ENCODE assay signal across 11 cellular contexts in genomic region chr2:43005211-43005974, GRCh38.
DNase-seq lines count a peak whose midpoint lies in the region; ATAC-seq and TF ChIP-seq lines count a peak whose summit lies in the region.
"Had no signal": no experiment of that assay in that cellular context is flagged by ENCODE, and none has a peak within 500 bp of the region (broad histone marks: within the 10 kb centered on the region; RNA-seq: fewer than 3 reads in every experiment).

No MANE protein-coding gene starts in this region.

- H3K9me3 Mint-ChIP-seq in mesothelial cell of epicardium: peaks cover 14% of the 10 kb centered on the region
- H3K9me3 Mint-ChIP-seq in effector memory CD8-positive, alpha-beta T cell: peaks cover 2 to 11% of the 10 kb centered on the region in 2 donors

- H3K27ac ChIP-seq in dorsolateral prefrontal cortex (peak overlapping the region; percentile 70 to 100 (median 93)), temporal lobe (ENCODE audit: low read depth, low read length) (peak overlapping the region; percentile 98)
- H3K27ac ChIP-seq: psoas muscle, uterus had no signal

- intact Hi-C loops in dorsolateral prefrontal cortex (cut with DNase I): no loop called here

- no peaks in the 10 kb centered on the region for H3K79me2 ChIP-seq in Loucy (ENCODE audit: insufficient read depth, low read length)

- no peaks in the 10 kb centered on the region for H3K27me3 Mint-ChIP-seq in mesothelial cell of epicardium (ENCODE audit: low read depth)
- peaks cover 0 to 32% of the 10 kb centered on the region in 2 donors for H3K27me3 Mint-ChIP-seq in effector memory CD8-positive, alpha-beta T cell

- no peak for TF ChIP-seq CTCF in Loucy (conservative IDR thresholded peaks at IDR 0.05; ENCODE audit: low read length)
- TF ChIP-seq CTCF in dorsolateral prefrontal cortex (IDR thresholded peaks at IDR 0.05 in 54 of 56, conservative IDR thresholded peaks at IDR 0.05 in 2 of 56; ENCODE audit: low read depth in 1 of 56, partially characterized antibody in 56 of 56): peak in 2 of 56 donors; percentile 22 to 24
- no peak for TF ChIP-seq CTCF in mesothelial cell of epicardium (IDR thresholded peaks at IDR 0.05; ENCODE audit: unreplicated experiment)

- no peaks in the 10 kb centered on the region for H4K20me1 ChIP-seq in Loucy (ENCODE audit: insufficient read depth, low read length, poor library complexity, severe bottlenecking)

- no peak for ATAC-seq in HG03175 (IDR thresholded peaks at IDR 0.05; ENCODE audit: unreplicated experiment)
- no peak for ATAC-seq in HG03520 (IDR thresholded peaks at IDR 0.05; ENCODE audit: unreplicated experiment)
- no peak for ATAC-seq in effector memory CD8-positive, alpha-beta T cell (replicated peaks)
- ATAC-seq: psoas muscle had no signal

- no peaks in the 10 kb centered on the region for H3K36me3 ChIP-seq in Loucy (ENCODE audit: insufficient read depth, low read length)
- H3K36me3 ChIP-seq: uterus had no signal

- H3F3A ChIP-seq in Loucy (ENCODE audit: low read depth): no peaks in the 10 kb centered on the region

- H3K4me3 ChIP-seq in Loucy (ENCODE audit: low read length, poor library complexity, severe bottlenecking): no peak overlapping the region
- H3K4me3 ChIP-seq in dorsolateral prefrontal cortex: peak overlapping the region in 5 of 59 donors; percentile 7 to 32 (median 15)
- H3K4me3 ChIP-seq: psoas muscle, uterus had no signal

- no peak overlapping the region for H3K4me3 Mint-ChIP-seq in mesothelial cell of epicardium
- H3K4me3 Mint-ChIP-seq in effector memory CD8-positive, alpha-beta T cell: no peak overlapping the region

- no peak overlapping the region for H2AFZ ChIP-seq in Loucy (ENCODE audit: low read length)

- peak overlapping the region; percentile 18 for H3K4me2 ChIP-seq in Loucy (ENCODE audit: low read depth, low read length, poor library complexity, severe bottlenecking)

- peaks cover 5% of the 10 kb centered on the region; the same call in 1 of the 2 replicates for H3K9me3 ChIP-seq in Loucy (ENCODE audit: insufficient read depth, low read depth, low read length)
- H3K9me3 ChIP-seq: psoas muscle, uterus had no signal

- peaks cover 26% of the 10 kb centered on the region for H3K4me1 ChIP-seq in Loucy (ENCODE audit: insufficient read depth, low read length, poor library complexity, severe bottlenecking)
- H3K4me1 ChIP-seq: psoas muscle, uterus had no signal

- H3K27ac Mint-ChIP-seq in mesothelial cell of epicardium: peak overlapping the region; percentile 27
- H3K27ac Mint-ChIP-seq in effector memory CD8-positive, alpha-beta T cell: peak overlapping the region in 1 of 2 donors; percentile 3

- no peaks in the 10 kb centered on the region for H3K9me2 ChIP-seq in Loucy (replicated peaks; ENCODE audit: low read depth, low read length)

- H3K9ac ChIP-seq in Loucy (ENCODE audit: low read depth, low read length, poor library complexity, severe bottlenecking): peak overlapping the region; percentile 30

- peaks cover 19% of the 10 kb centered on the region for H3K4me1 Mint-ChIP-seq in mesothelial cell of epicardium
- peaks cover 3 to 4% of the 10 kb centered on the region in 2 donors for H3K4me1 Mint-ChIP-seq in effector memory CD8-positive, alpha-beta T cell (ENCODE audit: low read depth in 2 of 2)

- no peaks in the 10 kb centered on the region for H3K27me3 ChIP-seq in Loucy (ENCODE audit: insufficient read depth, low read length, poor library complexity, severe bottlenecking)
- no peaks in the 10 kb centered on the region for H3K27me3 ChIP-seq in dorsolateral prefrontal cortex
- H3K27me3 ChIP-seq: uterus had no signal

- no peaks in the 10 kb centered on the region for H3K36me3 Mint-ChIP-seq in mesothelial cell of epicardium
- H3K36me3 Mint-ChIP-seq in effector memory CD8-positive, alpha-beta T cell (ENCODE audit: insufficient read depth): no peaks in the 10 kb centered on the region

- DNase-seq in dorsolateral prefrontal cortex (peak in 9 of 10 donors; percentile 62 to 83 (median 75)), mesothelial cell of epicardium (ENCODE audit: low spot score in 2 of 2, unreplicated experiment in 2 of 2) (no peak)
- DNase-seq in effector memory CD8-positive, alpha-beta T cell: no peak
- DNase-seq: NCI-H146, psoas muscle, T1000 had no signal

Comparison
In these comparisons a context has a peak if more than half of its experiments do, and no peak if none do; other contexts are left out.
1. DNase-seq: peak in dorsolateral prefrontal cortex (9 of 10); none in mesothelial cell of epicardium (0 of 2) and effector memory CD8-positive, alpha-beta T cell (0 of 3).